In the genomic region with DNA sequence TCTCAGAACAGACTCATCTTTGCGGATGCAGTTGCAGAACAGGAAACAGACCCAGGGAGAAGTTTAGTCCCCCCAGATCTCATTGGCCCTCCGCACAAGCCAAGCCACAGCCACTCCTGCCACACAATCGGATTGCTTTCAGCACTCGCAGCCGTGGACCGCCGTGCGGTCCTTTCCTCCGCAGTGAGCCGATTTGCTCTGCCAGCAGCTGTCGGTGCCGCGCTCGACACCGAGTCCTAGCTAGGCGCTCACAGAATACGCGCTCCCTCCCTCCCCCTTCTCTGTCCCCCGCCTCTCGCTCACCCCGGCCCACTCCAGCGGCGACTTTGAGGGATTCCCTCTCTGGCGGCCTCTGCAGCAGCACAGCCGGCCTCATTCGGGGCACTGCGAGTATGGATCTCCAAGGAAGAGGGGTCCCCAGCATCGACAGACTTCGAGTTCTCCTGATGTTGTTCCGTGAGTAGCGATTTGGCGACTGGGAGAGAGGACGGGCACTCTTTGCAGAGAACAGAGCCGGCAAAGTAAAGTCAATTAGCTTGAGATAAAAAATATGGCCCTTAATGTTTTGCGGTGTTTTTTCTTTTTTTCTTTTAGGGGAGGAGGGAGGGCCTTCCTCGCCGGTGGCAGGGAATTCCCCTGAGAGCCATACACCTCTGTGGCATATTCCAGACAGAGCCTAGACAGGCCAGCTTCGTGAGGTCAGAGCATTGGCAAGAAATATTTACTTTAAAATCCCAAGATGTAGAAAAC, we compare ENCODE assay signal across 8 cellular contexts. TPM values are rescaled to one million over a fixed set of nuclear protein-coding genes. Genes with fewer than 3 reads are reported as not detected.
DNase-seq lines count a peak whose midpoint lies in the region; ATAC-seq and TF ChIP-seq lines count a peak whose summit lies in the region.

A gene with protein sequence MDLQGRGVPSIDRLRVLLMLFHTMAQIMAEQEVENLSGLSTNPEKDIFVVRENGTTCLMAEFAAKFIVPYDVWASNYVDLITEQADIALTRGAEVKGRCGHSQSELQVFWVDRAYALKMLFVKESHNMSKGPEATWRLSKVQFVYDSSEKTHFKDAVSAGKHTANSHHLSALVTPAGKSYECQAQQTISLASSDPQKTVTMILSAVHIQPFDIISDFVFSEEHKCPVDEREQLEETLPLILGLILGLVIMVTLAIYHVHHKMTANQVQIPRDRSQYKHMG (plus strand): TSS at position 130 of the 750 bp plus-strand sequence. CDS start 263 bp downstream, at position 393.

- H3K9ac ChIP-seq in Loucy (ENCODE audit: low read depth, low read length, poor library complexity, severe bottlenecking) (peak within 1 kb of the TSS; percentile 93), liver (ENCODE audit: low read depth in 1 of 2, low read length in 2 of 2) (no peak within 1 kb of the TSS)

- no peak within 1 kb of the TSS for H2AFZ ChIP-seq in Loucy (ENCODE audit: low read length)

- peaks cover 40% of the 10 kb centered on the region for H4K20me1 ChIP-seq in Loucy (ENCODE audit: insufficient read depth, low read length, poor library complexity, severe bottlenecking)

- H3K79me2 ChIP-seq in Loucy (ENCODE audit: insufficient read depth, low read length): peaks cover 89% of the 10 kb centered on the region

- ATAC-seq in natural killer cell treated with Interleukin-12 subunit alpha and Interleukin-12 subunit beta and Interleukin-15 and Interleukin-18, amount 100 ng/mL, for 72 hours: no peak
- ATAC-seq in GM19351 (IDR thresholded peaks at IDR 0.05; ENCODE audit: unreplicated experiment): no peak

- no peak for TF ChIP-seq RAD21 in liver (IDR thresholded peaks at IDR 0.05)

- H3K36me3 ChIP-seq in Loucy (ENCODE audit: insufficient read depth, low read length) (peaks cover 29% of the 10 kb centered on the region), liver (ENCODE audit: control insufficient read depth in 4 of 4, insufficient read depth in 3 of 4, low read depth in 1 of 4, low read length in 3 of 4) (no peaks in the 10 kb centered on the region)

- H3K4me2 ChIP-seq in Loucy (ENCODE audit: low read depth, low read length, poor library complexity, severe bottlenecking): peak within 1 kb of the TSS; percentile 96

- 2% methylated on average over 38 of the region's 38 CpGs for WGBS in liver

- in situ Hi-C loops in ACHN (cut with HindIII; ENCODE audit: low pct_ligation_motif_present, low pct_unique_long_range_greater_than_20kb, low sequenced_read_pairs) (no loop called here), astrocyte of the spinal cord (cut with HindIII; ENCODE audit: low sequenced_read_pairs) (no loop called here)

- H3K9me3 Mint-ChIP-seq in natural killer cell treated with Interleukin-12 subunit alpha and Interleukin-12 subunit beta and Interleukin-15 and Interleukin-18, amount 100 ng/mL, for 72 hours: no peaks in the 10 kb centered on the region

- no peak within 1 kb of the TSS for H3K27ac ChIP-seq in liver (ENCODE audit: low read depth in 1 of 2, low read length in 2 of 2)

- H3K4me3 Mint-ChIP-seq in natural killer cell treated with Interleukin-12 subunit alpha and Interleukin-12 subunit beta and Interleukin-15 and Interleukin-18, amount 100 ng/mL, for 72 hours: no peak within 1 kb of the TSS

- TF ChIP-seq CTCF in Loucy (conservative IDR thresholded peaks at IDR 0.05; ENCODE audit: low read length): no peak
- TF ChIP-seq CTCF in astrocyte of the spinal cord (IDR thresholded peaks at IDR 0.05; ENCODE audit: low read depth, low read length): no peak
- no peak for TF ChIP-seq CTCF in liver (IDR thresholded peaks at IDR 0.05; ENCODE audit: low read depth, low read length, missing input control)

- H3K4me3 ChIP-seq in Loucy (ENCODE audit: low read length, poor library complexity, severe bottlenecking) (peak within 1 kb of the TSS; percentile 80), astrocyte of the spinal cord (ENCODE audit: low read depth, low read length) (no peak within 1 kb of the TSS), liver (ENCODE audit: low read depth in 1 of 3, low read length in 3 of 3) (no peak within 1 kb of the TSS)

- DNase-seq in ACHN: peak; percentile 12
- DNase-seq in astrocyte of the spinal cord (ENCODE audit: low read depth, low spot score): peak; percentile 33
- no peak for DNase-seq in natural killer cell treated with Interleukin-12 subunit alpha and Interleukin-12 subunit beta and Interleukin-15 and Interleukin-18, amount 100 ng/mL, for 72 hours (ENCODE audit: low spot score)
- DNase-seq in activated CD4-positive, alpha-beta T cell treated with anti-CD3 and anti-CD28 coated beads, Interleukin-2, amount 50 U/mL, for 4 hours: no peak
- no peak for DNase-seq in stimulated activated naive CD4-positive, alpha-beta T cell treated with Interleukin-2 at 50 U/mL for 16 hours (lab: John Stamatoyannopoulos, UW)

- H3K4me1 Mint-ChIP-seq in natural killer cell treated with Interleukin-12 subunit alpha and Interleukin-12 subunit beta and Interleukin-15 and Interleukin-18, amount 100 ng/mL, for 72 hours (ENCODE audit: low read depth in 2 of 2): no peaks in the 10 kb centered on the region

- H3K9me3 ChIP-seq in Loucy (ENCODE audit: insufficient read depth, low read depth, low read length): no peaks in the 10 kb centered on the region
- no peaks in the 10 kb centered on the region for H3K9me3 ChIP-seq in liver (ENCODE audit: control insufficient read depth in 4 of 4, low read length in 3 of 4)

- peaks cover 64% of the 10 kb centered on the region for H3K4me1 ChIP-seq in Loucy (ENCODE audit: insufficient read depth, low read length, poor library complexity, severe bottlenecking)
- peaks cover 0 to 11% (median 1%) of the 10 kb centered on the region in 4 donors for H3K4me1 ChIP-seq in liver (ENCODE audit: control insufficient read depth in 4 of 4, insufficient read depth in 4 of 4, low read length in 3 of 4)

- H3K27me3 Mint-ChIP-seq in natural killer cell treated with Interleukin-12 subunit alpha and Interleukin-12 subunit beta and Interleukin-15 and Interleukin-18, amount 100 ng/mL, for 72 hours: peaks cover 26 to 30% of the 10 kb centered on the region in 2 donors

- H3K9me2 ChIP-seq in Loucy (replicated peaks; ENCODE audit: low read depth, low read length): no peaks in the 10 kb centered on the region

- peaks cover 21% of the 10 kb centered on the region for H3F3A ChIP-seq in Loucy (ENCODE audit: low read depth)

- no peak within 1 kb of the TSS for H3K27ac Mint-ChIP-seq in natural killer cell treated with Interleukin-12 subunit alpha and Interleukin-12 subunit beta and Interleukin-15 and Interleukin-18, amount 100 ng/mL, for 72 hours

- H3K36me3 Mint-ChIP-seq in natural killer cell treated with Interleukin-12 subunit alpha and Interleukin-12 subunit beta and Interleukin-15 and Interleukin-18, amount 100 ng/mL, for 72 hours: no peaks in the 10 kb centered on the region

- peaks cover 13% of the 10 kb centered on the region for H3K27me3 ChIP-seq in Loucy (ENCODE audit: insufficient read depth, low read length, poor library complexity, severe bottlenecking)
- H3K27me3 ChIP-seq in liver (ENCODE audit: control insufficient read depth in 4 of 4, insufficient read depth in 4 of 4, low read length in 3 of 4): peaks cover 0 to 13% (median 7%) of the 10 kb centered on the region in 4 donors

TF ChIP-seq in liver, 16 proteins besides CTCF, POLR2A, EP300 and RAD21:
- no peak for TF ChIP-seq HNF4A (conservative IDR thresholded peaks at IDR 0.05)
- TF ChIP-seq, protein P1, sequence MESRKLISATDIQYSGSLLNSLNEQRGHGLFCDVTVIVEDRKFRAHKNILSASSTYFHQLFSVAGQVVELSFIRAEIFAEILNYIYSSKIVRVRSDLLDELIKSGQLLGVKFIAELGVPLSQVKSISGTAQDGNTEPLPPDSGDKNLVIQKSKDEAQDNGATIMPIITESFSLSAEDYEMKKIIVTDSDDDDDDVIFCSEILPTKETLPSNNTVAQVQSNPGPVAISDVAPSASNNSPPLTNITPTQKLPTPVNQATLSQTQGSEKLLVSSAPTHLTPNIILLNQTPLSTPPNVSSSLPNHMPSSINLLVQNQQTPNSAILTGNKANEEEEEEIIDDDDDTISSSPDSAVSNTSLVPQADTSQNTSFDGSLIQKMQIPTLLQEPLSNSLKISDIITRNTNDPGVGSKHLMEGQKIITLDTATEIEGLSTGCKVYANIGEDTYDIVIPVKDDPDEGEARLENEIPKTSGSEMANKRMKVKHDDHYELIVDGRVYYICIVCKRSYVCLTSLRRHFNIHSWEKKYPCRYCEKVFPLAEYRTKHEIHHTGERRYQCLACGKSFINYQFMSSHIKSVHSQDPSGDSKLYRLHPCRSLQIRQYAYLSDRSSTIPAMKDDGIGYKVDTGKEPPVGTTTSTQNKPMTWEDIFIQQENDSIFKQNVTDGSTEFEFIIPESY (IDR thresholded peaks at IDR 0.05): no peak
- TF ChIP-seq, protein P2, sequence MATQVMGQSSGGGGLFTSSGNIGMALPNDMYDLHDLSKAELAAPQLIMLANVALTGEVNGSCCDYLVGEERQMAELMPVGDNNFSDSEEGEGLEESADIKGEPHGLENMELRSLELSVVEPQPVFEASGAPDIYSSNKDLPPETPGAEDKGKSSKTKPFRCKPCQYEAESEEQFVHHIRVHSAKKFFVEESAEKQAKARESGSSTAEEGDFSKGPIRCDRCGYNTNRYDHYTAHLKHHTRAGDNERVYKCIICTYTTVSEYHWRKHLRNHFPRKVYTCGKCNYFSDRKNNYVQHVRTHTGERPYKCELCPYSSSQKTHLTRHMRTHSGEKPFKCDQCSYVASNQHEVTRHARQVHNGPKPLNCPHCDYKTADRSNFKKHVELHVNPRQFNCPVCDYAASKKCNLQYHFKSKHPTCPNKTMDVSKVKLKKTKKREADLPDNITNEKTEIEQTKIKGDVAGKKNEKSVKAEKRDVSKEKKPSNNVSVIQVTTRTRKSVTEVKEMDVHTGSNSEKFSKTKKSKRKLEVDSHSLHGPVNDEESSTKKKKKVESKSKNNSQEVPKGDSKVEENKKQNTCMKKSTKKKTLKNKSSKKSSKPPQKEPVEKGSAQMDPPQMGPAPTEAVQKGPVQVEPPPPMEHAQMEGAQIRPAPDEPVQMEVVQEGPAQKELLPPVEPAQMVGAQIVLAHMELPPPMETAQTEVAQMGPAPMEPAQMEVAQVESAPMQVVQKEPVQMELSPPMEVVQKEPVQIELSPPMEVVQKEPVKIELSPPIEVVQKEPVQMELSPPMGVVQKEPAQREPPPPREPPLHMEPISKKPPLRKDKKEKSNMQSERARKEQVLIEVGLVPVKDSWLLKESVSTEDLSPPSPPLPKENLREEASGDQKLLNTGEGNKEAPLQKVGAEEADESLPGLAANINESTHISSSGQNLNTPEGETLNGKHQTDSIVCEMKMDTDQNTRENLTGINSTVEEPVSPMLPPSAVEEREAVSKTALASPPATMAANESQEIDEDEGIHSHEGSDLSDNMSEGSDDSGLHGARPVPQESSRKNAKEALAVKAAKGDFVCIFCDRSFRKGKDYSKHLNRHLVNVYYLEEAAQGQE (IDR thresholded peaks at IDR 0.05): peak; percentile 94

RNA-seq across cellular contexts. Expression of the gene that starts here (rescaled TPM):
- under 1 TPM; 0.08 to 0.09 TPM for total RNA-seq in liver
- polyA plus RNA-seq in liver: not detected
- total RNA-seq in natural killer cell treated with Interleukin-12 subunit alpha and Interleukin-12 subunit beta and Interleukin-15 and Interleukin-18, amount 100 ng/mL, for 72 hours: not detected

Comparison
In these comparisons a context has a peak if more than half of its experiments do, and no peak if none do; other contexts are left out.
1. DNase-seq: peak in ACHN (single experiment) and astrocyte of the spinal cord (single experiment); none in natural killer cell treated with Interleukin-12 subunit alpha and Interleukin-12 subunit beta and Interleukin-15 and Interleukin-18, amount 100 ng/mL, for 72 hours (single experiment), activated CD4-positive, alpha-beta T cell treated with anti-CD3 and anti-CD28 coated beads, Interleukin-2, amount 50 U/mL, for 4 hours (0 of 2) and stimulated activated naive CD4-positive, alpha-beta T cell treated with Interleukin-2 at 50 U/mL for 16 hours (single experiment).